8 cellular contexts compared by ENCODE assay signal in genomic region chr5:60843693-60844428, GRCh38. TPM values are rescaled to one million over a fixed set of nuclear protein-coding genes. Genes with fewer than 3 reads are reported as not detected.
DNase-seq lines count a peak whose midpoint lies in the region; ATAC-seq and TF ChIP-seq lines count a peak whose summit lies in the region.

Gene ELOVL7, minus strand, starts transcription at chr5:60844269. Its CDS starts 56,872 bp downstream, at chr5:60787397.

- no peak within 1 kb of the TSS for H3K27ac ChIP-seq in ovary
- H3K27ac ChIP-seq in aorta (ENCODE audit: low read depth in 1 of 2, low read length in 2 of 2): no peak within 1 kb of the TSS

- H3K36me3 ChIP-seq in ovary: no peaks in the 10 kb centered on the region
- H3K36me3 ChIP-seq in aorta (ENCODE audit: control insufficient read depth in 1 of 2, insufficient read depth in 2 of 2, low read length in 1 of 2): no peaks in the 10 kb centered on the region

- no peak for TF ChIP-seq EP300 in ovary (IDR thresholded peaks at IDR 0.05)

- in situ Hi-C loops in Caki2 (cut with HindIII; ENCODE audit: low pct_unique_long_range_greater_than_20kb, low sequenced_read_pairs): no loop called here

- no peak for TF ChIP-seq CTCF in ovary (IDR thresholded peaks at IDR 0.05)

- TF ChIP-seq POLR2A in ovary (IDR thresholded peaks at IDR 0.05): no peak

- intact Hi-C loops in Right ventricle myocardium superior (cut with DNase I) (no loop called here), ovary (cut with DNase I) (no loop called here), aorta (cut with DNase I) (no loop called here)

- H3K27me3 ChIP-seq in ovary (no peaks in the 10 kb centered on the region), aorta (ENCODE audit: control insufficient read depth in 1 of 2, insufficient read depth in 2 of 2, low read length in 1 of 2) (no peaks in the 10 kb centered on the region)

- H3K4me3 ChIP-seq in ovary (peak within 1 kb of the TSS; percentile 42), aorta (ENCODE audit: low read length in 2 of 2) (peak within 1 kb of the TSS; percentile 62 to 67)

- H3K27me3 Mint-ChIP-seq in activated T-helper 17 cell treated with anti-CD3 and anti-CD28 coated beads, Interleukin-2, amount 50 U/mL, for 72 hours: peaks cover 52% of the 10 kb centered on the region

- DNase-seq in Caki2 (ENCODE audit: low read depth) (peak; percentile 87), NCI-H774 (lab: John Stamatoyannopoulos, UW) (peak; percentile 90), Right ventricle myocardium superior (peak; percentile 44), ovary (peak in 2 of 5 donors; percentile 35 to 39), aorta (peak; percentile 47 to 80)

- no peaks in the 10 kb centered on the region for H3K9me3 Mint-ChIP-seq in activated T-helper 17 cell treated with anti-CD3 and anti-CD28 coated beads, Interleukin-2, amount 50 U/mL, for 72 hours

- ATAC-seq in GM19395 (IDR thresholded peaks at IDR 0.05; ENCODE audit: unreplicated experiment): peak; percentile 92
- ATAC-seq in HG03439 (IDR thresholded peaks at IDR 0.05; ENCODE audit: unreplicated experiment): peak; percentile 91
- peak; percentile 77 for ATAC-seq in activated T-helper 17 cell treated with anti-CD3 and anti-CD28 coated beads, Interleukin-2, amount 50 U/mL, for 72 hours (replicated peaks)
- ATAC-seq in Right ventricle myocardium superior (ENCODE audit: poor library complexity): peak; percentile 79
- peak; percentile 68 for ATAC-seq in aorta (ENCODE audit: low FRiP score)

- H3K36me3 Mint-ChIP-seq in activated T-helper 17 cell treated with anti-CD3 and anti-CD28 coated beads, Interleukin-2, amount 50 U/mL, for 72 hours (ENCODE audit: low read depth): no peaks in the 10 kb centered on the region

- no peaks in the 10 kb centered on the region for H3K9me3 ChIP-seq in ovary
- no peaks in the 10 kb centered on the region for H3K9me3 ChIP-seq in aorta (ENCODE audit: control insufficient read depth, low read length)

- no peak within 1 kb of the TSS for H3K27ac Mint-ChIP-seq in activated T-helper 17 cell treated with anti-CD3 and anti-CD28 coated beads, Interleukin-2, amount 50 U/mL, for 72 hours

- peaks cover 4% of the 10 kb centered on the region for H3K4me1 Mint-ChIP-seq in activated T-helper 17 cell treated with anti-CD3 and anti-CD28 coated beads, Interleukin-2, amount 50 U/mL, for 72 hours

- H3K4me3 Mint-ChIP-seq in activated T-helper 17 cell treated with anti-CD3 and anti-CD28 coated beads, Interleukin-2, amount 50 U/mL, for 72 hours: peak within 1 kb of the TSS; percentile 52

- H3K4me1 ChIP-seq in ovary (ENCODE audit: insufficient read depth) (no peaks in the 10 kb centered on the region), aorta (ENCODE audit: control insufficient read depth in 1 of 2, insufficient read depth in 2 of 2, low read length in 2 of 2) (peaks cover 0 to 3% of the 10 kb centered on the region in 2 donors)

- 0 to 1% (median 1%) methylated on average over 61 to 98 of the region's 98 CpGs for WGBS in ovary, 3 donors
- 1% methylated on average over 40 to 98 of the region's 98 CpGs for WGBS in aorta, 2 donors

RNA-seq across cellular contexts. Expression of gene ELOVL7, which starts in this region (rescaled TPM):
- 9.4 and 11.3 TPM in 2 replicates for total RNA-seq in Caki2 (2014; rRNA removed; shearing (Covaris generic); ENCODE audit: low replicate concordance)
- total RNA-seq in activated T-helper 17 cell treated with anti-CD3 and anti-CD28 coated beads, Interleukin-2, amount 50 U/mL, for 72 hours: under 1 TPM; 0.24 to 0.41 TPM
- total RNA-seq in Right ventricle myocardium superior (0.73 TPM), ovary (1 to 10 TPM in 3 of 7 donors, under 1 TPM in 4; 0.13 to 5.9 (median 0.60) TPM), aorta (10 to 100 TPM in 1 of 2 donors, 1 to 10 TPM in 1; 5.4 to 10.5 TPM)
- polyA plus RNA-seq in ovary (1 to 10 TPM in 1 of 2 donors, under 1 TPM in 1; 0.35 to 1.7 TPM), aorta (1 to 10 TPM in 1 of 2 donors, not detected in 1; 1.5 TPM)

Comparison
In these comparisons a context has a peak if more than half of its experiments do, and no peak if none do; other contexts are left out.
1. Peak in ATAC-seq in activated T-helper 17 cell treated with anti-CD3 and anti-CD28 coated beads, Interleukin-2, amount 50 U/mL, for 72 hours; RNA of the gene not detected or under 1 TPM.
2. Peak in DNase-seq and ATAC-seq in Right ventricle myocardium superior; RNA of the gene not detected or under 1 TPM.